22 cellular contexts compared by ENCODE assay signal in genomic region chr3:119808244-119808643, GRCh38. TPM values are rescaled to one million over a fixed set of nuclear protein-coding genes. Genes with fewer than 3 reads are reported as not detected.
"Had no signal": no experiment of that assay in that cellular context is flagged by ENCODE, and none has a peak within 500 bp of the region (broad histone marks: within the 10 kb centered on the region; RNA-seq: fewer than 3 reads in every experiment).

No MANE protein-coding gene starts in this region.

- H3K9me3 Mint-ChIP-seq: activated naive CD4-positive, alpha-beta T cell treated with anti-CD3 and anti-CD28 coated beads, Interleukin-2, amount 50 U/mL, for 24 hours; nephron progenitor cell; T-helper 1 cell treated with Interleukin-12 subunit alpha and Interleukin-12 subunit beta and Interleukin-4 antibody, amounts not matched to agents 30 μg/mL and 1 μg/mL, for 36 hours had no signal

- H3K4me3 Mint-ChIP-seq: nephron progenitor cell; T-helper 1 cell treated with Interleukin-12 subunit alpha and Interleukin-12 subunit beta and Interleukin-4 antibody, amounts not matched to agents 30 μg/mL and 1 μg/mL, for 36 hours had no signal

- H3K4me3 ChIP-seq: adrenal gland, gastrocnemius medialis, heart left ventricle, tibial nerve had no signal

- H3K9me3 ChIP-seq: adrenal gland, gastrocnemius medialis, heart left ventricle, tibial nerve had no signal

- H3K27me3 ChIP-seq: adrenal gland, gastrocnemius medialis had no signal

- H3K27ac Mint-ChIP-seq: nephron progenitor cell; T-helper 1 cell treated with Interleukin-12 subunit alpha and Interleukin-12 subunit beta and Interleukin-4 antibody, amounts not matched to agents 30 μg/mL and 1 μg/mL, for 36 hours had no signal

- ATAC-seq: activated CD4-positive, CD25-positive, alpha-beta regulatory T cell treated with anti-CD3 and anti-CD28 coated beads, Interleukin-2, amount 50 U/mL, for 24 hours; esophagus mucosa; gastrocnemius medialis; heart left ventricle had no signal

- H3K27me3 Mint-ChIP-seq: activated naive CD4-positive, alpha-beta T cell treated with anti-CD3 and anti-CD28 coated beads, Interleukin-2, amount 50 U/mL, for 24 hours had no signal

- H3K36me3 ChIP-seq: adrenal gland, gastrocnemius medialis, heart left ventricle, tibial nerve had no signal

- DNase-seq: activated CD4-positive, alpha-beta T cell treated with anti-CD3 and anti-CD28 coated beads, Interleukin-2, amount 50 U/mL, for 1 hour; activated CD8-positive, alpha-beta memory T cell treated with anti-CD3 and anti-CD28 coated beads for 24 hours; activated CD8-positive, alpha-beta memory T cell treated with anti-CD3 and anti-CD28 coated beads, Interleukin-2, amount 50 U/mL, for 48 hours; activated gamma-delta T cell; activated T-cell treated with anti-CD3 and anti-CD28 coated beads, Interleukin-2, amount 50 U/mL, for 48 hours; adrenal gland; effector CD4-positive, alpha-beta T cell; gastrocnemius medialis; heart left ventricle; mesendoderm; nephron progenitor cell; occipital lobe; posterior cingulate gyrus; stimulated activated CD4-positive, alpha-beta T cell treated with anti-CD3 and anti-CD28 coated beads, Interleukin-1b, Interleukin-23, amount 100 ng/mL, for 48 hours; stimulated activated naive CD4-positive, alpha-beta T cell treated with Interleukin-2 at 50 U/mL for 16 hours had no signal

- H3K36me3 Mint-ChIP-seq: activated naive CD4-positive, alpha-beta T cell treated with anti-CD3 and anti-CD28 coated beads, Interleukin-2, amount 50 U/mL, for 24 hours had no signal

- H3K4me1 ChIP-seq: gastrocnemius medialis had no signal

- H3K27ac ChIP-seq: adrenal gland, gastrocnemius medialis, heart left ventricle, tibial nerve had no signal

RNA-seq across cellular contexts. Expression of gene NR1I2, which starts 26.3 kb away (rescaled TPM):
- total RNA-seq: astrocyte, bronchial epithelial cell, esophagus mucosa had no signal
